In genomic region chr7:2619120-2619519, GRCh38 we compare ENCODE assay signal across 18 cellular contexts. TPM values are rescaled to one million over a fixed set of nuclear protein-coding genes. Genes with fewer than 3 reads are reported as not detected.
DNase-seq lines count a peak whose midpoint lies in the region; ATAC-seq and TF ChIP-seq lines count a peak whose summit lies in the region.
"Had no signal": no experiment of that assay in that cellular context is flagged by ENCODE, and none has a peak within 500 bp of the region (broad histone marks: within the 10 kb centered on the region; RNA-seq: fewer than 3 reads in every experiment).

No MANE protein-coding gene starts in this region.

- ATAC-seq in HG02981 (IDR thresholded peaks at IDR 0.05; ENCODE audit: unreplicated experiment), result no peak
- ATAC-seq in CD8-positive, alpha-beta T cell, result no peak

- H3K36me3 Mint-ChIP-seq in CD8-positive, alpha-beta T cell, result no peaks in the 10 kb centered on the region
- H3K36me3 Mint-ChIP-seq: CD4-positive, CD25-positive, alpha-beta regulatory T cell had no signal

- no peaks in the 10 kb centered on the region for H3K27me3 ChIP-seq in dorsolateral prefrontal cortex
- peaks cover 4% of the 10 kb centered on the region for H3K27me3 ChIP-seq in osteoblast (ENCODE audit: insufficient read depth, low read length)
- H3K27me3 ChIP-seq in CD8-positive, alpha-beta T cell (ENCODE audit: insufficient read depth, low read length), result no peaks in the 10 kb centered on the region
- H3K27me3 ChIP-seq: ovary, Peyer's patch had no signal

- no peaks in the 10 kb centered on the region for H4K20me1 ChIP-seq in osteoblast (ENCODE audit: insufficient read depth, low read length)

- no peaks in the 10 kb centered on the region for H3K36me3 ChIP-seq in osteoblast (ENCODE audit: insufficient read depth, low read length)
- H3K36me3 ChIP-seq in CD8-positive, alpha-beta T cell (ENCODE audit: insufficient read depth, low read length), result no peaks in the 10 kb centered on the region
- H3K36me3 ChIP-seq: ovary, Peyer's patch had no signal

- no peaks in the 10 kb centered on the region for H3K4me1 Mint-ChIP-seq in CD8-positive, alpha-beta T cell (ENCODE audit: low read depth)
- H3K4me1 Mint-ChIP-seq: CD4-positive, CD25-positive, alpha-beta regulatory T cell had no signal

- no peaks in the 10 kb centered on the region for H3K9me3 Mint-ChIP-seq in CD8-positive, alpha-beta T cell
- H3K9me3 Mint-ChIP-seq: dendritic cell treated with granulocyte-macrophage colony-stimulating factor and Interleukin-4, amounts not matched to agents 40 ng/mL and 50 ng/mL, for 4 days had no signal

- POLR2A ChIA-PET in CD8-positive, alpha-beta T cell (lab: Charles Lee), result no interaction called here

- H3K4me1 ChIP-seq in osteoblast (ENCODE audit: insufficient read depth, low read length), result peaks cover 22% of the 10 kb centered on the region
- no peaks in the 10 kb centered on the region for H3K4me1 ChIP-seq in CD8-positive, alpha-beta T cell (ENCODE audit: insufficient read depth, low read length)

- H2AFZ ChIP-seq in osteoblast (ENCODE audit: low read length), result no peak overlapping the region

- TF ChIP-seq CTCF in dorsolateral prefrontal cortex (IDR thresholded peaks at IDR 0.05 in 54 of 56, conservative IDR thresholded peaks at IDR 0.05 in 2 of 56; ENCODE audit: low read depth in 1 of 56, partially characterized antibody in 56 of 56) (no peak), osteoblast (IDR thresholded peaks at IDR 0.05; ENCODE audit: extremely low read depth, low read depth, low read length) (no peak)
- no peak for TF ChIP-seq CTCF in CD8-positive, alpha-beta T cell (IDR thresholded peaks at IDR 0.05)

- H3K79me2 ChIP-seq in osteoblast (ENCODE audit: insufficient read depth, low read length), result no peaks in the 10 kb centered on the region

- peak overlapping the region; percentile 79 for H3K4me2 ChIP-seq in osteoblast (ENCODE audit: insufficient read depth, low read length)

- DNase-seq in AG08395 (ENCODE audit: low spot score) (peak; percentile 48), RPMI7951 (ENCODE audit: low read depth) (peak; percentile 50), dorsolateral prefrontal cortex (no peak), osteoblast (ENCODE audit: insufficient read length, low spot score, missing footprints) (peak; percentile 94), NCI-H82 (lab: John Stamatoyannopoulos, UW) (no peak), DMS 273 treated with DMSO at 0.1 percent for 48 hours (lab: John Stamatoyannopoulos, UW) (no peak)
- DNase-seq in CD8-positive, alpha-beta T cell, result no peak
- DNase-seq: activated CD4-positive, alpha-beta T cell treated with anti-CD3 and anti-CD28 coated beads, Interleukin-2, amount 50 U/mL, for 1 hour; activated naive CD4-positive, alpha-beta T cell; CD4-positive, CD25-positive, alpha-beta regulatory T cell; DMS79; glutamatergic neuron; NCI-H1436 treated with DMSO at 0.1 percent for 48 hours; NCI-H2171 treated with DMSO at 0.1 percent for 48 hours; ovary; Peyer's patch had no signal

- intact Hi-C loops in dorsolateral prefrontal cortex (cut with DNase I), result no loop called here
- intact Hi-C loops in CD8-positive, alpha-beta T cell (cut with DNase I, micrococcal nuclease), result no loop called here

- peak overlapping the region in 25 of 59 donors; percentile 8 to 49 (median 21) for H3K4me3 ChIP-seq in dorsolateral prefrontal cortex
- peak overlapping the region; percentile 45 for H3K4me3 ChIP-seq in osteoblast (ENCODE audit: insufficient read depth, low read length)
- H3K4me3 ChIP-seq in CD8-positive, alpha-beta T cell (ENCODE audit: low read depth, low read length), result no peak overlapping the region
- H3K4me3 ChIP-seq: ovary, Peyer's patch had no signal

- no peaks in the 10 kb centered on the region for H3K27me3 Mint-ChIP-seq in CD8-positive, alpha-beta T cell (ENCODE audit: low read depth)
- H3K27me3 Mint-ChIP-seq: CD4-positive, CD25-positive, alpha-beta regulatory T cell had no signal

- no peak overlapping the region for H3K27ac Mint-ChIP-seq in CD8-positive, alpha-beta T cell
- H3K27ac Mint-ChIP-seq: CD4-positive, CD25-positive, alpha-beta regulatory T cell; dendritic cell treated with granulocyte-macrophage colony-stimulating factor and Interleukin-4, amounts not matched to agents 40 ng/mL and 50 ng/mL, for 4 days had no signal

- H3K4me3 Mint-ChIP-seq in CD8-positive, alpha-beta T cell, result no peak overlapping the region
- H3K4me3 Mint-ChIP-seq: CD4-positive, CD25-positive, alpha-beta regulatory T cell; dendritic cell treated with granulocyte-macrophage colony-stimulating factor and Interleukin-4, amounts not matched to agents 40 ng/mL and 50 ng/mL, for 4 days had no signal

- H3K9me3 ChIP-seq in osteoblast (ENCODE audit: low read depth, low read length), result no peaks in the 10 kb centered on the region
- no peaks in the 10 kb centered on the region for H3K9me3 ChIP-seq in CD8-positive, alpha-beta T cell (ENCODE audit: low read length)
- H3K9me3 ChIP-seq: ovary, Peyer's patch had no signal

- CTCF ChIA-PET in CD8-positive, alpha-beta T cell (lab: Charles Lee), result interaction anchor here (0.6 kb wide), 1 partner anchor 68 kb away, joined by 3 read pairs; no protein-coding TSS in a partner anchor

- H3K27ac ChIP-seq in dorsolateral prefrontal cortex, result peak overlapping the region in 32 of 59 donors; percentile 1 to 81 (median 51)
- peak overlapping the region; percentile 24 for H3K27ac ChIP-seq in osteoblast (ENCODE audit: low read depth, low read length)
- H3K27ac ChIP-seq in CD8-positive, alpha-beta T cell (ENCODE audit: low read depth, low read length), result no peak overlapping the region
- H3K27ac ChIP-seq: ovary, Peyer's patch had no signal

RNA-seq across cellular contexts. Expression of gene TTYH3, which starts 12.7 kb away (rescaled TPM):
- 20.5 and 34.9 TPM in 2 replicates for total RNA-seq in RPMI7951 (2014; rRNA removed; shearing (Covaris generic))
- 100 to 1,000 TPM in 10 of 120 experiments, 10 to 100 TPM in 110; 43.5 to 134 (median 75.1) TPM for total RNA-seq in dorsolateral prefrontal cortex
- total RNA-seq in osteoblast, result 28.3 and 29.0 TPM in 2 replicates
- total RNA-seq in CD8-positive, alpha-beta T cell, result 10 to 100 TPM in 1 of 2 experiments, 1 to 10 TPM in 1; 8.4 to 10.1 TPM

Comparison
In these comparisons a context has a peak if more than half of its experiments do, and no peak if none do; other contexts are left out.
1. DNase-seq: peak in AG08395 (single experiment), RPMI7951 (single experiment) and osteoblast (single experiment); none in dorsolateral prefrontal cortex (0 of 10), NCI-H82 (single experiment), DMS 273 treated with DMSO at 0.1 percent for 48 hours (single experiment) and CD8-positive, alpha-beta T cell (0 of 7).